In the genomic region with DNA sequence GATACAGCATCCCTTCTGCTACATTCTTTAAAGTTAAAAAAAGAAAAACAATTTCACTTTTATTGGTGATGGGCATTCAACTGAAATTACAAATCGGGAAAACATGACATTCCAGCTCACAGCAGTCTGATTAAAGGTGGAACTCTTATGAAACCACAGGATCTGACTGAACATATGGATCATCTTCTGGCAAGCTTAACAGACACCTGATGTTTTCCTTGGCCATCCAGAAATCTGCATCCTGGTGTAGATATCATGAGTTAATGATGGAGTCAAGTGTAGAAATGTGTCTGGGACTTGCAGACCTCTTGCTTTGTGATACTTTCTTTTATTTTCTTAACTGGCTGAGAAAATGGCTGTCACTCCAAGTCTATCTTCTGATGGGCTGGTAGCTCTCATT, we compare ENCODE assay signal across 2 cellular contexts.
TF ChIP-seq lines count a peak whose summit lies in the region.

No MANE protein-coding gene starts in this region.

TF ChIP-seq in WTC11, 78 proteins besides CTCF, POLR2A, EP300 and RAD21:
- TF ChIP-seq, protein P1, sequence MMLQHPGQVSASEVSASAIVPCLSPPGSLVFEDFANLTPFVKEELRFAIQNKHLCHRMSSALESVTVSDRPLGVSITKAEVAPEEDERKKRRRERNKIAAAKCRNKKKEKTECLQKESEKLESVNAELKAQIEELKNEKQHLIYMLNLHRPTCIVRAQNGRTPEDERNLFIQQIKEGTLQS (CRISPR knock-in tag; conservative IDR thresholded peaks at IDR 0.05), result no peak
- TF ChIP-seq CREM (CRISPR knock-in tag; IDR thresholded peaks at IDR 0.05), result no peak
- no peak for TF ChIP-seq TEAD1 (CRISPR knock-in tag; IDR thresholded peaks at IDR 0.05)
- no peak for TF ChIP-seq FOXJ3 (CRISPR knock-in tag; IDR thresholded peaks at IDR 0.05; ENCODE audit: borderline replicate concordance)
- no peak for TF ChIP-seq OVOL2 (CRISPR knock-in tag; IDR thresholded peaks at IDR 0.05; ENCODE audit: borderline replicate concordance)
- no peak for TF ChIP-seq TEAD4 (CRISPR knock-in tag; IDR thresholded peaks at IDR 0.05)
- TF ChIP-seq, protein P2, sequence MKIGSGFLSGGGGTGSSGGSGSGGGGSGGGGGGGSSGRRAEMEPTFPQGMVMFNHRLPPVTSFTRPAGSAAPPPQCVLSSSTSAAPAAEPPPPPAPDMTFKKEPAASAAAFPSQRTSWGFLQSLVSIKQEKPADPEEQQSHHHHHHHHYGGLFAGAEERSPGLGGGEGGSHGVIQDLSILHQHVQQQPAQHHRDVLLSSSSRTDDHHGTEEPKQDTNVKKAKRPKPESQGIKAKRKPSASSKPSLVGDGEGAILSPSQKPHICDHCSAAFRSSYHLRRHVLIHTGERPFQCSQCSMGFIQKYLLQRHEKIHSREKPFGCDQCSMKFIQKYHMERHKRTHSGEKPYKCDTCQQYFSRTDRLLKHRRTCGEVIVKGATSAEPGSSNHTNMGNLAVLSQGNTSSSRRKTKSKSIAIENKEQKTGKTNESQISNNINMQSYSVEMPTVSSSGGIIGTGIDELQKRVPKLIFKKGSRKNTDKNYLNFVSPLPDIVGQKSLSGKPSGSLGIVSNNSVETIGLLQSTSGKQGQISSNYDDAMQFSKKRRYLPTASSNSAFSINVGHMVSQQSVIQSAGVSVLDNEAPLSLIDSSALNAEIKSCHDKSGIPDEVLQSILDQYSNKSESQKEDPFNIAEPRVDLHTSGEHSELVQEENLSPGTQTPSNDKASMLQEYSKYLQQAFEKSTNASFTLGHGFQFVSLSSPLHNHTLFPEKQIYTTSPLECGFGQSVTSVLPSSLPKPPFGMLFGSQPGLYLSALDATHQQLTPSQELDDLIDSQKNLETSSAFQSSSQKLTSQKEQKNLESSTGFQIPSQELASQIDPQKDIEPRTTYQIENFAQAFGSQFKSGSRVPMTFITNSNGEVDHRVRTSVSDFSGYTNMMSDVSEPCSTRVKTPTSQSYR (CRISPR knock-in tag; IDR thresholded peaks at IDR 0.05), result no peak
- no peak for TF ChIP-seq JUN (CRISPR knock-in tag; IDR thresholded peaks at IDR 0.05)
- TF ChIP-seq NFATC4 (CRISPR knock-in tag; IDR thresholded peaks at IDR 0.05), result no peak
- TF ChIP-seq, protein P3, sequence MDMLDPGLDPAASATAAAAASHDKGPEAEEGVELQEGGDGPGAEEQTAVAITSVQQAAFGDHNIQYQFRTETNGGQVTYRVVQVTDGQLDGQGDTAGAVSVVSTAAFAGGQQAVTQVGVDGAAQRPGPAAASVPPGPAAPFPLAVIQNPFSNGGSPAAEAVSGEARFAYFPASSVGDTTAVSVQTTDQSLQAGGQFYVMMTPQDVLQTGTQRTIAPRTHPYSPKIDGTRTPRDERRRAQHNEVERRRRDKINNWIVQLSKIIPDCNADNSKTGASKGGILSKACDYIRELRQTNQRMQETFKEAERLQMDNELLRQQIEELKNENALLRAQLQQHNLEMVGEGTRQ (CRISPR knock-in tag; IDR thresholded peaks at IDR 0.05), result no peak
- TF ChIP-seq, protein P4, sequence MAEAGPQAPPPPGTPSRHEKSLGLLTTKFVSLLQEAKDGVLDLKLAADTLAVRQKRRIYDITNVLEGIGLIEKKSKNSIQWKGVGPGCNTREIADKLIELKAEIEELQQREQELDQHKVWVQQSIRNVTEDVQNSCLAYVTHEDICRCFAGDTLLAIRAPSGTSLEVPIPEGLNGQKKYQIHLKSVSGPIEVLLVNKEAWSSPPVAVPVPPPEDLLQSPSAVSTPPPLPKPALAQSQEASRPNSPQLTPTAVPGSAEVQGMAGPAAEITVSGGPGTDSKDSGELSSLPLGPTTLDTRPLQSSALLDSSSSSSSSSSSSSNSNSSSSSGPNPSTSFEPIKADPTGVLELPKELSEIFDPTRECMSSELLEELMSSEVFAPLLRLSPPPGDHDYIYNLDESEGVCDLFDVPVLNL (CRISPR knock-in tag; IDR thresholded peaks at IDR 0.05; ENCODE audit: borderline replicate concordance, low read depth), result no peak
- TF ChIP-seq ATF6 (CRISPR knock-in tag; IDR thresholded peaks at IDR 0.05), result no peak
- TF ChIP-seq HMGA2 (CRISPR knock-in tag; IDR thresholded peaks at IDR 0.05), result no peak

TF ChIP-seq in H1, 55 proteins besides CTCF, POLR2A, EP300 and RAD21:
- TF ChIP-seq SUZ12 (IDR thresholded peaks at IDR 0.05; ENCODE audit: low read length), result no peak
- TF ChIP-seq, protein P3 (IDR thresholded peaks at IDR 0.05; ENCODE audit: low read length), result no peak
- TF ChIP-seq MAFK (IDR thresholded peaks at IDR 0.05; ENCODE audit: low read depth, low read length), result no peak
- TF ChIP-seq SIX5 (IDR thresholded peaks at IDR 0.05; ENCODE audit: low read depth, low read length), result no peak
- TF ChIP-seq ASH2L (IDR thresholded peaks at IDR 0.05; ENCODE audit: low read length), result no peak
- TF ChIP-seq SP1 (IDR thresholded peaks at IDR 0.05; ENCODE audit: low read depth, low read length), result no peak
- no peak for TF ChIP-seq JUN (IDR thresholded peaks at IDR 0.05; ENCODE audit: low read depth, low read length)
- TF ChIP-seq TAF7 (optimal IDR thresholded peaks at IDR 0.05; ENCODE audit: borderline replicate concordance, low read depth, low read length), result no peak
- no peak for TF ChIP-seq CEBPB (IDR thresholded peaks at IDR 0.05; ENCODE audit: low read depth, low read length)
- TF ChIP-seq CBX5 (IDR thresholded peaks at IDR 0.05; ENCODE audit: low read depth, low read length), result no peak
- TF ChIP-seq RFX5 (IDR thresholded peaks at IDR 0.05; ENCODE audit: borderline replicate concordance, low read depth, low read length), result no peak
- TF ChIP-seq HDAC6 (IDR thresholded peaks at IDR 0.05; ENCODE audit: low read depth, low read length), result no peak
- TF ChIP-seq MAX (IDR thresholded peaks at IDR 0.05), result no peak
- no peak for TF ChIP-seq SP4 (IDR thresholded peaks at IDR 0.05; ENCODE audit: low read length)
- TF ChIP-seq CHD1 (IDR thresholded peaks at IDR 0.05; ENCODE audit: low read depth, low read length), result no peak
- no peak for TF ChIP-seq RBBP5 (IDR thresholded peaks at IDR 0.05; ENCODE audit: borderline replicate concordance, low read depth, low read length)
- no peak for TF ChIP-seq RXRA (IDR thresholded peaks at IDR 0.05; ENCODE audit: insufficient read depth, low read depth, low read length)
- TF ChIP-seq, protein P1 (IDR thresholded peaks at IDR 0.05; ENCODE audit: insufficient read depth, low read depth, low read length), result no peak
- TF ChIP-seq, protein P5, sequence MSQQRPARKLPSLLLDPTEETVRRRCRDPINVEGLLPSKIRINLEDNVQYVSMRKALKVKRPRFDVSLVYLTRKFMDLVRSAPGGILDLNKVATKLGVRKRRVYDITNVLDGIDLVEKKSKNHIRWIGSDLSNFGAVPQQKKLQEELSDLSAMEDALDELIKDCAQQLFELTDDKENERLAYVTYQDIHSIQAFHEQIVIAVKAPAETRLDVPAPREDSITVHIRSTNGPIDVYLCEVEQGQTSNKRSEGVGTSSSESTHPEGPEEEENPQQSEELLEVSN (IDR thresholded peaks at IDR 0.05), result no peak
